8 cellular contexts compared by ENCODE assay signal in the genomic region with DNA sequence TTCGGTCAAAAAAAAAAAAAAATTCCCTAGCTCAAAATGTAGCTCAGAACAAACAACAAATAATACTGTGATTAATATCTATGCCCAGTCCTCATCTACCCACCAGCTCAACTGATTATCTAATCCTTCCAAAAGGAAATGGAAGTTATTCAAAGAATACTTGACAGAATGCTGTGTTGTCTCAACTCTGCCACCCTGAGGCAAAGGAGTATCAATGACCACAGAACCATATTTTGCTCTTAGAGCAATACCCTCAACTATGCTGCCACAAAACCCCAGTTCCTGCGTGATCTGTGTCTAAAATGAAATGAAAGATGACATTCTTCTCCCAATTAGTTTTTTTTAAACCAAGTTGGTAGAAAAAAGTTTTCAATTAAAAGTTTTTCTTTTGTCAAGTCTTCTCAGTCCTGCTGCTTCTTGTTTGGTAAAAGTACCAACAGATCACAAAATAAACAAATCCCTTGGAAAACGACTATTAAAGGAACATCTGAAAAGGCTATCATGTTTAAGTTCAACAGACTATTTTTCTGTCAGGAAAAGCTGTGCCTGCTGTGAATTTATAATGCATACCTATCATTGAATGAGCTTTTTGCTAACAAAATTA. TPM values are rescaled to one million over a fixed set of nuclear protein-coding genes. Genes with fewer than 3 reads are reported as not detected.
DNase-seq lines count a peak whose midpoint lies in the region; ATAC-seq and TF ChIP-seq lines count a peak whose summit lies in the region.

No MANE protein-coding gene starts in this region.

- H3K27ac ChIP-seq in aorta (ENCODE audit: low read depth in 1 of 2, low read length in 2 of 2), result no peak overlapping the region

- H3K4me1 Mint-ChIP-seq in activated CD8-positive, alpha-beta memory T cell treated with anti-CD3 and anti-CD28 coated beads, Interleukin-2, amount 10 ng/mL, durations not matched to agents 7 days and 5 days, result peaks cover 43% of the 10 kb centered on the region
- H3K4me1 Mint-ChIP-seq in activated naive CD8-positive, alpha-beta T cell treated with anti-CD3 and anti-CD28 coated beads, Interleukin-2, amount 10 ng/mL, durations not matched to agents 7 days and 5 days, result peaks cover 36% of the 10 kb centered on the region
- H3K4me1 Mint-ChIP-seq in type B pancreatic cell (ENCODE audit: unreplicated experiment), result peaks cover 4% of the 10 kb centered on the region

- no peaks in the 10 kb centered on the region for H3K4me1 ChIP-seq in aorta (ENCODE audit: control insufficient read depth in 1 of 2, insufficient read depth in 2 of 2, low read length in 2 of 2)

- DNase-seq in activated CD8-positive, alpha-beta memory T cell treated with anti-CD3 and anti-CD28 coated beads, Interleukin-2, amount 10 ng/mL, durations not matched to agents 7 days and 5 days, result peak; percentile 71
- no peak for DNase-seq in activated CD8-positive, alpha-beta memory T cell treated with anti-CD3 and anti-CD28 coated beads, Interleukin-2, amount 50 U/mL, for 4 hours
- peak; percentile 79 for DNase-seq in MV-4-11 (lab: John Stamatoyannopoulos, UW)
- no peak for DNase-seq in activated naive CD8-positive, alpha-beta T cell treated with anti-CD3 and anti-CD28 coated beads, Interleukin-2, amount 10 ng/mL, durations not matched to agents 7 days and 5 days
- DNase-seq in iPS-NIHi11 (ENCODE audit: low spot score), result peak; percentile 28
- no peak for DNase-seq in type B pancreatic cell (ENCODE audit: extremely low spot score, unreplicated experiment)
- DNase-seq in aorta, result no peak

- TF ChIP-seq CTCF in type B pancreatic cell (conservative IDR thresholded peaks at IDR 0.05), result peak; percentile 63

- intact Hi-C loops in aorta (cut with DNase I), result no loop called here

- H3K36me3 Mint-ChIP-seq in activated CD8-positive, alpha-beta memory T cell treated with anti-CD3 and anti-CD28 coated beads, Interleukin-2, amount 10 ng/mL, durations not matched to agents 7 days and 5 days, result peaks cover 56% of the 10 kb centered on the region
- peaks cover 31% of the 10 kb centered on the region for H3K36me3 Mint-ChIP-seq in activated naive CD8-positive, alpha-beta T cell treated with anti-CD3 and anti-CD28 coated beads, Interleukin-2, amount 10 ng/mL, durations not matched to agents 7 days and 5 days
- H3K36me3 Mint-ChIP-seq in type B pancreatic cell, result peaks cover 30% of the 10 kb centered on the region

- peak; percentile 63 for ATAC-seq in activated CD8-positive, alpha-beta memory T cell treated with anti-CD3 and anti-CD28 coated beads, Interleukin-2, amount 10 ng/mL, durations not matched to agents 7 days and 5 days
- ATAC-seq in activated naive CD8-positive, alpha-beta T cell treated with anti-CD3 and anti-CD28 coated beads, Interleukin-2, amount 10 ng/mL, durations not matched to agents 7 days and 5 days (ENCODE audit: low read depth), result peak; percentile 64
- ATAC-seq in HG03025 (IDR thresholded peaks at IDR 0.05; ENCODE audit: low FRiP score, unreplicated experiment) (no peak), aorta (ENCODE audit: low FRiP score) (no peak)

- 68 to 69% methylated on average over 3 of the region's 3 CpGs for WGBS in aorta, 2 donors

- no peaks in the 10 kb centered on the region for H3K27me3 Mint-ChIP-seq in activated CD8-positive, alpha-beta memory T cell treated with anti-CD3 and anti-CD28 coated beads, Interleukin-2, amount 10 ng/mL, durations not matched to agents 7 days and 5 days
- no peaks in the 10 kb centered on the region for H3K27me3 Mint-ChIP-seq in activated naive CD8-positive, alpha-beta T cell treated with anti-CD3 and anti-CD28 coated beads, Interleukin-2, amount 10 ng/mL, durations not matched to agents 7 days and 5 days
- no peaks in the 10 kb centered on the region for H3K27me3 Mint-ChIP-seq in type B pancreatic cell

- H3K9me3 Mint-ChIP-seq in activated CD8-positive, alpha-beta memory T cell treated with anti-CD3 and anti-CD28 coated beads, Interleukin-2, amount 10 ng/mL, durations not matched to agents 7 days and 5 days (ENCODE audit: low read depth), result no peaks in the 10 kb centered on the region
- no peaks in the 10 kb centered on the region for H3K9me3 Mint-ChIP-seq in activated naive CD8-positive, alpha-beta T cell treated with anti-CD3 and anti-CD28 coated beads, Interleukin-2, amount 10 ng/mL, durations not matched to agents 7 days and 5 days
- H3K9me3 Mint-ChIP-seq in type B pancreatic cell, result no peaks in the 10 kb centered on the region

- H3K9me3 ChIP-seq in aorta (ENCODE audit: control insufficient read depth, low read length), result no peaks in the 10 kb centered on the region

- POLR2A ChIA-PET in activated naive CD8-positive, alpha-beta T cell treated with anti-CD3 and anti-CD28 coated beads, Interleukin-2, amount 10 ng/mL, durations not matched to agents 7 days and 5 days (lab: Charles Lee), result interaction anchor here (0.7 to 1.3 kb wide), 5 partner anchors 10 to 112 kb away, joined by 3 to 5 read pairs (median 3); no protein-coding TSS in a partner anchor

- peaks cover 6 to 14% of the 10 kb centered on the region in 2 donors for H3K36me3 ChIP-seq in aorta (ENCODE audit: control insufficient read depth in 1 of 2, insufficient read depth in 2 of 2, low read length in 1 of 2)

- no peaks in the 10 kb centered on the region for H3K27me3 ChIP-seq in aorta (ENCODE audit: control insufficient read depth in 1 of 2, insufficient read depth in 2 of 2, low read length in 1 of 2)

- CTCF ChIA-PET in activated CD8-positive, alpha-beta memory T cell treated with anti-CD3 and anti-CD28 coated beads, Interleukin-2, amount 10 ng/mL, durations not matched to agents 7 days and 5 days (lab: Charles Lee), result interaction anchor here (0.9 to 4.7 kb wide), 20 partner anchors 9 to 678 kb away, joined by 3 to 23 read pairs (median 5); partner anchors contain the start of gene RBM28

- H3K27ac Mint-ChIP-seq in activated CD8-positive, alpha-beta memory T cell treated with anti-CD3 and anti-CD28 coated beads, Interleukin-2, amount 10 ng/mL, durations not matched to agents 7 days and 5 days, result peak overlapping the region; percentile 99
- H3K27ac Mint-ChIP-seq in activated naive CD8-positive, alpha-beta T cell treated with anti-CD3 and anti-CD28 coated beads, Interleukin-2, amount 10 ng/mL, durations not matched to agents 7 days and 5 days, result peak overlapping the region; percentile 89
- no peak overlapping the region for H3K27ac Mint-ChIP-seq in type B pancreatic cell

- no peak overlapping the region for H3K4me3 ChIP-seq in aorta (ENCODE audit: low read length in 2 of 2)

- peak overlapping the region; percentile 35 for H3K4me3 Mint-ChIP-seq in activated CD8-positive, alpha-beta memory T cell treated with anti-CD3 and anti-CD28 coated beads, Interleukin-2, amount 10 ng/mL, durations not matched to agents 7 days and 5 days
- H3K4me3 Mint-ChIP-seq in activated naive CD8-positive, alpha-beta T cell treated with anti-CD3 and anti-CD28 coated beads, Interleukin-2, amount 10 ng/mL, durations not matched to agents 7 days and 5 days, result peak overlapping the region; percentile 58
- H3K4me3 Mint-ChIP-seq in type B pancreatic cell, result no peak overlapping the region

RNA-seq across cellular contexts. Expression of gene RBM28, which starts 21.6 kb away (rescaled TPM):
- 10 to 100 TPM; 52.6 to 53.6 TPM for total RNA-seq in activated CD8-positive, alpha-beta memory T cell treated with anti-CD3 and anti-CD28 coated beads, Interleukin-2, amount 10 ng/mL, durations not matched to agents 7 days and 5 days
- total RNA-seq in activated naive CD8-positive, alpha-beta T cell treated with anti-CD3 and anti-CD28 coated beads, Interleukin-2, amount 10 ng/mL, durations not matched to agents 7 days and 5 days, result 10 to 100 TPM; 42.0 to 42.9 TPM
- total RNA-seq in type B pancreatic cell (ENCODE audit: low replicate concordance) (49.0 and 59.7 TPM in 2 replicates), aorta (10 to 100 TPM; 38.4 to 41.5 TPM)
- polyA plus RNA-seq in aorta, result 10 to 100 TPM in 1 of 2 donors, 1 to 10 TPM in 1; 5.0 to 26.3 TPM

RNA-seq across cellular contexts. Expression of gene PRRT4, which starts 39.3 kb away (rescaled TPM):
- under 1 TPM in 1 of 2 experiments, not detected in 1; 0.18 TPM for total RNA-seq in activated CD8-positive, alpha-beta memory T cell treated with anti-CD3 and anti-CD28 coated beads, Interleukin-2, amount 10 ng/mL, durations not matched to agents 7 days and 5 days
- under 1 TPM; 0.28 to 0.30 TPM for total RNA-seq in activated naive CD8-positive, alpha-beta T cell treated with anti-CD3 and anti-CD28 coated beads, Interleukin-2, amount 10 ng/mL, durations not matched to agents 7 days and 5 days
- 7.0 and 7.7 TPM in 2 replicates for total RNA-seq in type B pancreatic cell (ENCODE audit: low replicate concordance)
- 1 to 10 TPM in 1 of 2 donors, under 1 TPM in 1; 0.23 to 5.8 TPM for total RNA-seq in aorta
- under 1 TPM in 1 of 2 donors, not detected in 1; 0.28 TPM for polyA plus RNA-seq in aorta

Comparison
In these comparisons a context has a peak if more than half of its experiments do, and no peak if none do; other contexts are left out.
1. DNase-seq: peak in activated CD8-positive, alpha-beta memory T cell treated with anti-CD3 and anti-CD28 coated beads, Interleukin-2, amount 10 ng/mL, durations not matched to agents 7 days and 5 days (single experiment), MV-4-11 (single experiment) and iPS-NIHi11 (single experiment); none in activated CD8-positive, alpha-beta memory T cell treated with anti-CD3 and anti-CD28 coated beads, Interleukin-2, amount 50 U/mL, for 4 hours (single experiment), activated naive CD8-positive, alpha-beta T cell treated with anti-CD3 and anti-CD28 coated beads, Interleukin-2, amount 10 ng/mL, durations not matched to agents 7 days and 5 days (single experiment), type B pancreatic cell (single experiment) and aorta (0 of 2).
2. ATAC-seq: peak in activated CD8-positive, alpha-beta memory T cell treated with anti-CD3 and anti-CD28 coated beads, Interleukin-2, amount 10 ng/mL, durations not matched to agents 7 days and 5 days (single experiment) and activated naive CD8-positive, alpha-beta T cell treated with anti-CD3 and anti-CD28 coated beads, Interleukin-2, amount 10 ng/mL, durations not matched to agents 7 days and 5 days (single experiment); none in HG03025 (single experiment) and aorta (single experiment).